16 cellular contexts compared by ENCODE assay signal in genomic region chr1:93321720-93322119, GRCh38. TPM values are rescaled to one million over a fixed set of nuclear protein-coding genes. Genes with fewer than 3 reads are reported as not detected.
DNase-seq lines count a peak whose midpoint lies in the region; ATAC-seq and TF ChIP-seq lines count a peak whose summit lies in the region.
"Had no signal": no experiment of that assay in that cellular context is flagged by ENCODE, and none has a peak within 500 bp of the region (broad histone marks: within the 10 kb centered on the region; RNA-seq: fewer than 3 reads in every experiment).

No MANE protein-coding gene starts in this region.

- no peak for TF ChIP-seq POLR2A in suprapubic skin (IDR thresholded peaks at IDR 0.05)
- no peak for TF ChIP-seq POLR2A in breast epithelium (IDR thresholded peaks at IDR 0.05)

- H3K4me3 ChIP-seq in PC-3 (ENCODE audit: low read length) (no peak overlapping the region), mucosa of descending colon (no peak overlapping the region), suprapubic skin (no peak overlapping the region), breast epithelium (no peak overlapping the region)
- H3K4me3 ChIP-seq: A549; BLaER1 treated with 17β-estradiol and CSF1 and Interleukin-3, amounts not matched to agents 10 nM and 100 nM had no signal

- WGBS in suprapubic skin = 92% methylated on average over 1 of the region's 1 CpG

- H3K27ac ChIP-seq in PC-3 (ENCODE audit: low read length) = peak overlapping the region; percentile 36
- peak overlapping the region; percentile 97 for H3K27ac ChIP-seq in epithelial cell of prostate
- H3K27ac ChIP-seq in suprapubic skin = peak overlapping the region; percentile 84
- H3K27ac ChIP-seq in breast epithelium = no peak overlapping the region
- H3K27ac ChIP-seq: A549; BLaER1 treated with 17β-estradiol and CSF1 and Interleukin-3, amounts not matched to agents 10 nM and 100 nM; C4-2B had no signal

- H3F3A ChIP-seq in PC-3 (ENCODE audit: low read length, unreplicated experiment) = no peaks in the 10 kb centered on the region

- TF ChIP-seq CTCF in PC-3 (conservative IDR thresholded peaks at IDR 0.05; ENCODE audit: low read depth, low read length) (no peak), mucosa of descending colon (IDR thresholded peaks at IDR 0.05) (no peak), suprapubic skin (IDR thresholded peaks at IDR 0.05) (no peak), breast epithelium (IDR thresholded peaks at IDR 0.05) (no peak)

- intact Hi-C loops in PC-3 (cut with micrococcal nuclease) (no loop called here), mucosa of descending colon (cut with DNase I, micrococcal nuclease) (no loop called here), breast epithelium (cut with DNase I; ENCODE audit: low total_unique reads) (no loop called here)

- H3K4me2 ChIP-seq in PC-3 (ENCODE audit: low read length) = peak overlapping the region; percentile 81
- H3K4me2 ChIP-seq: A549; BLaER1 treated with 17β-estradiol and CSF1 and Interleukin-3, amounts not matched to agents 10 nM and 100 nM had no signal

- no peak overlapping the region for H2AFZ ChIP-seq in PC-3 (ENCODE audit: low read length)

- no peak for ATAC-seq in PC-3
- ATAC-seq in mucosa of descending colon = peak; percentile 60
- no peak for ATAC-seq in HG03442 (IDR thresholded peaks at IDR 0.05; ENCODE audit: unreplicated experiment)
- ATAC-seq: A549; CD8-positive, alpha-beta T cell had no signal

- H3K27me3 ChIP-seq in PC-3 (ENCODE audit: low read length) (no peaks in the 10 kb centered on the region), suprapubic skin (no peaks in the 10 kb centered on the region), breast epithelium (no peaks in the 10 kb centered on the region)
- H3K27me3 ChIP-seq: BLaER1 treated with 17β-estradiol and CSF1 and Interleukin-3, amounts not matched to agents 10 nM and 100 nM had no signal

- no peak for DNase-seq in PC-3
- no peak for DNase-seq in epithelial cell of prostate (ENCODE audit: low read depth, low spot score)
- DNase-seq in mucosa of descending colon = no peak
- no peak for DNase-seq in suprapubic skin (ENCODE audit: low spot score in 2 of 2)
- no peak for DNase-seq in breast epithelium (ENCODE audit: low spot score in 2 of 2)
- no peak for DNase-seq in germinal center (ENCODE audit: low spot score)
- DNase-seq: AML-193; CD4-positive, alpha-beta T cell; CD8-positive, alpha-beta T cell; DMS79 treated with DMSO at 0.1 percent for 48 hours; GF-D8 had no signal

- TF ChIP-seq EP300 in suprapubic skin (IDR thresholded peaks at IDR 0.05) = no peak

- H3K36me3 ChIP-seq in PC-3 (ENCODE audit: low read depth, low read length) = no peaks in the 10 kb centered on the region
- H3K36me3 ChIP-seq in mucosa of descending colon (ENCODE audit: low read depth) = no peaks in the 10 kb centered on the region
- no peaks in the 10 kb centered on the region for H3K36me3 ChIP-seq in suprapubic skin
- no peaks in the 10 kb centered on the region for H3K36me3 ChIP-seq in breast epithelium
- H3K36me3 ChIP-seq: BLaER1 treated with 17β-estradiol and CSF1 and Interleukin-3, amounts not matched to agents 10 nM and 100 nM had no signal

- no peaks in the 10 kb centered on the region for H3K9me2 ChIP-seq in PC-3 (replicated peaks; ENCODE audit: low read length)

- H3K79me2 ChIP-seq in PC-3 (ENCODE audit: low read length) = no peaks in the 10 kb centered on the region

- peaks cover 49% of the 10 kb centered on the region for H3K4me1 ChIP-seq in PC-3 (ENCODE audit: insufficient read depth, low read length)
- H3K4me1 ChIP-seq in mucosa of descending colon (ENCODE audit: low read depth) = peaks cover 2% of the 10 kb centered on the region
- H3K4me1 ChIP-seq in suprapubic skin = peaks cover 27% of the 10 kb centered on the region
- peaks cover 0 to 4% of the 10 kb centered on the region in 2 donors for H3K4me1 ChIP-seq in breast epithelium

- no peak overlapping the region for H3K9ac ChIP-seq in PC-3 (ENCODE audit: low read length)
- H3K9ac ChIP-seq: BLaER1 treated with 17β-estradiol and CSF1 and Interleukin-3, amounts not matched to agents 10 nM and 100 nM had no signal

- no TSS peak for BruUV-seq in PC-3 (replicated peaks; lab: Mats Ljungman, UMichigan)

- CTCF ChIA-PET in PC-3 (lab: Charles Lee) = no interaction called here

- H4K20me1 ChIP-seq in PC-3 (ENCODE audit: low read length) = no peaks in the 10 kb centered on the region
- H4K20me1 ChIP-seq: BLaER1 treated with 17β-estradiol and CSF1 and Interleukin-3, amounts not matched to agents 10 nM and 100 nM had no signal

- H3K9me3 ChIP-seq in PC-3 (ENCODE audit: low read length) = no peaks in the 10 kb centered on the region
- no peaks in the 10 kb centered on the region for H3K9me3 ChIP-seq in mucosa of descending colon
- H3K9me3 ChIP-seq in suprapubic skin = no peaks in the 10 kb centered on the region
- no peaks in the 10 kb centered on the region for H3K9me3 ChIP-seq in breast epithelium
- H3K9me3 ChIP-seq: A549; BLaER1 treated with 17β-estradiol and CSF1 and Interleukin-3, amounts not matched to agents 10 nM and 100 nM; Caco-2 had no signal

- POLR2A ChIA-PET in PC-3 (lab: Charles Lee; ENCODE audit: unreplicated experiment) = no interaction called here

RNA-seq across cellular contexts. Expression of gene DR1, which starts 24.0 kb away (rescaled TPM):
- total RNA-seq in PC-3 (2014; rRNA removed) = 34.8 and 48.6 TPM in 2 replicates
- 10 to 100 TPM; 45.1 to 50.3 (median 47.4) TPM for total RNA-seq in mucosa of descending colon
- 10 to 100 TPM; 47.8 to 60.2 (median 55.5) TPM for total RNA-seq in suprapubic skin
- 10 to 100 TPM; 23.6 to 33.1 (median 31.0) TPM for total RNA-seq in breast epithelium

Comparison
In these comparisons a context has a peak if more than half of its experiments do, and no peak if none do; other contexts are left out.
1. H3K27ac ChIP-seq: peak in PC-3 (single experiment), epithelial cell of prostate (single experiment) and suprapubic skin (single experiment); none in breast epithelium (0 of 2).